In the genomic region with DNA sequence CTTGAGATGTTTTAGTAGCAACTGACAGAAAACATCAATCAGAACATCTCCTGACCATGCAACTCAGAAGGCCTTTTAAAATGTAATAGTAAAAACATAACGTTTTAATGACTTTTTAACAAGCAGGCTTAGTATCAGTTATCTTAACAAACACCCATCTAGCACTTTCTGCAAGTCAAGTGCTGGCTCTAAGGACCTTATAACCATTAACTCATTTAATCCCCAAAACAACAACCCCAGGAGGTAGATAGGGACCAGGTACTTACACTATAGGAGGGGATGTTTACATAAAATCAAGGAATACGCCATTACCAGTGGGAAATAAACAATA, we compare ENCODE assay signal across 27 cellular contexts. TPM values are rescaled to one million over a fixed set of nuclear protein-coding genes. Genes with fewer than 3 reads are reported as not detected.
"Had no signal": no experiment of that assay in that cellular context is flagged by ENCODE, and none has a peak within 500 bp of the region (broad histone marks: within the 10 kb centered on the region; RNA-seq: fewer than 3 reads in every experiment).

No MANE protein-coding gene starts in this region.

- H3K4me1 Mint-ChIP-seq: central memory CD8-positive, alpha-beta T cell had no signal

- H3K4me3 Mint-ChIP-seq: activated naive CD8-positive, alpha-beta T cell; activated T-cell treated with anti-CD3 and anti-CD28 coated beads, Interleukin-2, amount 50 U/mL, for 24 hours; central memory CD8-positive, alpha-beta T cell; neural crest cell; stimulated activated memory B cell treated with anti-CD40 and anti-IgM and Interleukin-4, amounts not matched to agents 10 μg/mL and 1 μg/mL and 100 μg/mL, for 72 hours; WTC11 had no signal

- H3K9me3 Mint-ChIP-seq: activated T-cell treated with anti-CD3 and anti-CD28 coated beads, Interleukin-2, amount 50 U/mL, for 24 hours; activated T-helper 2 cell treated with anti-CD3 and anti-CD28 coated beads, Interferon-gamma antibody, Interleukin-2, Interleukin-4, amounts not matched to agents 10 μg/mL and 5 μg/mL and 100 μg/mL, durations not matched to agents 14 hours and 24 hours and 36 hours; central memory CD8-positive, alpha-beta T cell; naive thymus-derived CD4-positive, alpha-beta T cell; neural crest cell; stimulated activated memory B cell treated with anti-CD40 and anti-IgM and Interleukin-4, amounts not matched to agents 10 μg/mL and 1 μg/mL and 100 μg/mL, for 72 hours; WTC11 had no signal

- H3K27me3 ChIP-seq: adrenal gland, ascending aorta, transverse colon had no signal

- DNase-seq: activated CD8-positive, alpha-beta memory T cell treated with anti-CD3 and anti-CD28 coated beads for 24 hours; activated CD8-positive, alpha-beta memory T cell treated with anti-CD3 and anti-CD28 coated beads, Interleukin-2, amount 50 U/mL, for 4 hours; activated naive CD4-positive, alpha-beta T cell; activated T-cell treated with anti-CD3 and anti-CD28 coated beads, Interleukin-2, amount 50 U/mL, for 24 hours; adrenal gland; effector memory CD4-positive, alpha-beta T cell; glutamatergic neuron; hippocampal formation; kidney glomerular epithelial cell; left lung; naive thymus-derived CD4-positive, alpha-beta T cell; posterior cingulate gyrus; small intestine; stimulated activated CD4-positive, alpha-beta T cell treated with anti-CD3 and anti-CD28 coated beads, Interleukin-2, amount 100 ng/mL, for 24 hours; transverse colon had no signal

- H3K36me3 ChIP-seq: adrenal gland, ascending aorta, left lung, transverse colon had no signal

- H3K36me3 Mint-ChIP-seq: activated naive CD8-positive, alpha-beta T cell; naive thymus-derived CD4-positive, alpha-beta T cell; stimulated activated memory B cell treated with anti-CD40 and anti-IgM and Interleukin-4, amounts not matched to agents 10 μg/mL and 1 μg/mL and 100 μg/mL, for 72 hours; WTC11 had no signal

- H3K27ac Mint-ChIP-seq: activated naive CD8-positive, alpha-beta T cell; activated T-cell treated with anti-CD3 and anti-CD28 coated beads, Interleukin-2, amount 50 U/mL, for 24 hours; activated T-helper 2 cell treated with anti-CD3 and anti-CD28 coated beads, Interferon-gamma antibody, Interleukin-2, Interleukin-4, amounts not matched to agents 10 μg/mL and 5 μg/mL and 100 μg/mL, durations not matched to agents 14 hours and 24 hours and 36 hours; stimulated activated memory B cell treated with anti-CD40 and anti-IgM and Interleukin-4, amounts not matched to agents 10 μg/mL and 1 μg/mL and 100 μg/mL, for 72 hours; WTC11 had no signal

- H3K27me3 Mint-ChIP-seq: central memory CD8-positive, alpha-beta T cell; stimulated activated memory B cell treated with anti-CD40 and anti-IgM and Interleukin-4, amounts not matched to agents 10 μg/mL and 1 μg/mL and 100 μg/mL, for 72 hours had no signal

- H3K9me3 ChIP-seq: adrenal gland, ascending aorta, left lung, transverse colon had no signal

- H3K4me1 ChIP-seq: ascending aorta had no signal

- ATAC-seq: esophagus mucosa; left lung; naive thymus-derived CD4-positive, alpha-beta T cell; sciatic nerve; stimulated activated memory B cell treated with anti-CD40 and anti-IgM and Interleukin-4, amounts not matched to agents 10 μg/mL and 1 μg/mL and 100 μg/mL, for 72 hours; WTC11 had no signal

- H3K27ac ChIP-seq: adrenal gland, ascending aorta, left lung, transverse colon had no signal

- H3K4me3 ChIP-seq: adrenal gland, ascending aorta, left lung, lung, transverse colon had no signal

RNA-seq across cellular contexts. Expression of a gene that starts 41.8 kb away (rescaled TPM):
- total RNA-seq: activated T-helper 2 cell treated with anti-CD3 and anti-CD28 coated beads, Interferon-gamma antibody, Interleukin-2, Interleukin-4, amounts not matched to agents 10 μg/mL and 5 μg/mL and 100 μg/mL, durations not matched to agents 14 hours and 24 hours and 36 hours; dermis microvascular lymphatic vessel endothelial cell; endothelial cell of umbilical vein had no signal
- polyA plus RNA-seq: endothelial cell of umbilical vein; naive thymus-derived CD4-positive, alpha-beta T cell had no signal
